14 cellular contexts compared by ENCODE assay signal in the genomic region with DNA sequence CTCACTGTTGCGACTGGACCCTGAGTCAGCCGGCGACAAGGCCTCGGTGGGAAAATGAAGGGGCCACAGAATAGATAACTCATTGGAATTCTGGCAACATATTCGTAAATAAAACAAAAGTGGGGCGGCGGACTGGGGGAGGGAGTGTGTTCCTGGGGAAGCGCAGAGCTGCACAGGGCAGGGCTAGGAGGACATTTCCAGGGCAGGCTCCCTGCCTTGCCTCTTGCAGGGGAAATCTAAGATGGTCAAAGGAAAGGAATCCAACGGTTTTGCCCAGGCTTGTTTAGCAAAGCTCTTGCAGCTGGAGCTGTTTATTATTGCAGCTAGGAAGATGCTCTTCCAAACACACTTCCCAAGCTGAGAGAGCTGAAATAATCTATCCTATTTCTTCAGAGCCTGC.
DNase-seq lines count a peak whose midpoint lies in the region; ATAC-seq, FAIRE-seq and TF ChIP-seq lines count a peak whose summit lies in the region.
"Had no signal": no experiment of that assay in that cellular context is flagged by ENCODE, and none has a peak within 500 bp of the region (broad histone marks: within the 10 kb centered on the region; RNA-seq: fewer than 3 reads in every experiment).

No MANE protein-coding gene starts in this region.

- no peak overlapping the region for H3K4me3 Mint-ChIP-seq in immature natural killer cell

- H3K4me3 ChIP-seq in HUES48 (ENCODE audit: low read depth, low read length) (no peak overlapping the region), bronchial epithelial cell (ENCODE audit: low read depth, low read length) (no peak overlapping the region), sigmoid colon (no peak overlapping the region), HepG2 (replicated peaks in 1 of 3; ENCODE audit: insufficient read depth in 1 of 3, low read depth in 2 of 3, low read length in 3 of 3) (no peak overlapping the region)
- H3K4me3 ChIP-seq: adrenal gland, suprapubic skin had no signal

- H3K27me3 Mint-ChIP-seq in immature natural killer cell (ENCODE audit: low read depth in 3 of 3), result peaks cover 10 to 24% (median 23%) of the 10 kb centered on the region in 3 donors

- H3K79me2 ChIP-seq in HepG2 (ENCODE audit: insufficient read depth, low read length), result no peaks in the 10 kb centered on the region

- no peak for ATAC-seq in HepG2

- no peaks in the 10 kb centered on the region for H3K9me3 ChIP-seq in HUES48 (ENCODE audit: control insufficient read depth, insufficient read depth, low read length)
- no peaks in the 10 kb centered on the region for H3K9me3 ChIP-seq in sigmoid colon
- H3K9me3 ChIP-seq in HepG2 (ENCODE audit: low read length), result no peaks in the 10 kb centered on the region
- H3K9me3 ChIP-seq: adrenal gland, suprapubic skin had no signal

- H3K36me3 Mint-ChIP-seq in immature natural killer cell, result no peaks in the 10 kb centered on the region

- no peak overlapping the region for H3K27ac Mint-ChIP-seq in immature natural killer cell
- H3K27ac Mint-ChIP-seq: progenitor cell of endocrine pancreas had no signal

- H3K27ac ChIP-seq in HUES48 (ENCODE audit: low read depth, low read length) (peak overlapping the region; percentile 71), layer of hippocampus (ENCODE audit: low read depth, low read length) (peak overlapping the region; percentile 62), sigmoid colon (peak overlapping the region; percentile 27 to 49 (median 36)), HepG2 (ENCODE audit: extremely low read length, insufficient read depth, low read length) (no peak overlapping the region)
- H3K27ac ChIP-seq: suprapubic skin had no signal

- WGBS in sigmoid colon, 2 donors, result 64 to 77% methylated on average over 9 of the region's 9 CpGs
- WGBS in HepG2 (ENCODE audit: low lambda C conversion rate), result 84% methylated on average over 8 of the region's 9 CpGs

- no peak overlapping the region for H3K4me2 ChIP-seq in HepG2 (ENCODE audit: low read depth, low read length)

- no peaks in the 10 kb centered on the region for H3K9me3 Mint-ChIP-seq in immature natural killer cell

- H4K20me1 ChIP-seq in HepG2 (ENCODE audit: insufficient read depth, low read length), result no peaks in the 10 kb centered on the region

- TF ChIP-seq EP300 in sigmoid colon (IDR thresholded peaks at IDR 0.05), result no peak
- TF ChIP-seq EP300 in HepG2 (IDR thresholded peaks at IDR 0.05; ENCODE audit: low read depth in 2 of 2, low read length in 2 of 2), result no peak
- no peak for TF ChIP-seq EP300 in HepG2 (CRISPR knock-in tag; IDR thresholded peaks at IDR 0.05; ENCODE audit: borderline replicate concordance)

- CTCF ChIA-PET in HepG2 (lab: Yijun Ruan, JAX; ENCODE audit: low intra/inter-chr PET ratio, low total read pairs), result no interaction called here

- no peaks in the 10 kb centered on the region for H3K27me3 ChIP-seq in HUES48 (ENCODE audit: control insufficient read depth, insufficient read depth, low read length)
- H3K27me3 ChIP-seq in bronchial epithelial cell (ENCODE audit: control insufficient read depth, insufficient read depth, low read length), result no peaks in the 10 kb centered on the region
- H3K27me3 ChIP-seq in layer of hippocampus (ENCODE audit: control insufficient read depth, insufficient read depth, low read length), result no peaks in the 10 kb centered on the region
- H3K27me3 ChIP-seq in sigmoid colon, result no peaks in the 10 kb centered on the region
- H3K27me3 ChIP-seq in HepG2 (ENCODE audit: control insufficient read depth in 1 of 2, insufficient read depth in 2 of 2, low read length in 2 of 2), result no peaks in the 10 kb centered on the region
- H3K27me3 ChIP-seq: adrenal gland had no signal

- FAIRE-seq in bronchial epithelial cell (lab: Jason Lieb, UNC) (no peak), HepG2 (lab: Jason Lieb, UNC) (no peak)
- FAIRE-seq: colon, GM12892 had no signal

- H3K36me3 ChIP-seq in HUES48 (ENCODE audit: control insufficient read depth, insufficient read depth, low read length) (no peaks in the 10 kb centered on the region), bronchial epithelial cell (ENCODE audit: control insufficient read depth, insufficient read depth, low read length) (no peaks in the 10 kb centered on the region), sigmoid colon (no peaks in the 10 kb centered on the region), HepG2 (replicated peaks in 1 of 2; ENCODE audit: control insufficient read depth in 1 of 2, insufficient read depth in 2 of 2, low read length in 2 of 2) (no peaks in the 10 kb centered on the region)
- H3K36me3 ChIP-seq: adrenal gland, suprapubic skin had no signal

- H3K4me1 ChIP-seq in HUES48 (ENCODE audit: control insufficient read depth, insufficient read depth, low read length) (peaks cover 38% of the 10 kb centered on the region), sigmoid colon (peaks cover 0 to 3% (median 0%) of the 10 kb centered on the region in 4 donors), HepG2 (ENCODE audit: insufficient read depth, low read length) (no peaks in the 10 kb centered on the region)
- H3K4me1 ChIP-seq: adrenal gland had no signal

- TF ChIP-seq RAD21 in HepG2 (CRISPR knock-in tag; IDR thresholded peaks at IDR 0.05), result no peak

- TF ChIP-seq POLR2A in sigmoid colon (IDR thresholded peaks at IDR 0.05) (no peak), HepG2 (IDR thresholded peaks at IDR 0.05; ENCODE audit: insufficient read depth in 1 of 2, low read depth in 2 of 2, low read length in 2 of 2) (no peak)

- peak; percentile 35 for DNase-seq in bronchial epithelial cell (ENCODE audit: low read depth)
- DNase-seq in sigmoid colon, result no peak
- DNase-seq in immature natural killer cell, result no peak
- DNase-seq in effector CD4-positive, alpha-beta T cell, result no peak
- no peak for DNase-seq in NCI-H146 treated with DMSO at 0.1 percent for 48 hours (lab: John Stamatoyannopoulos, UW; ENCODE audit: unreplicated experiment)
- DNase-seq in HepG2 (ENCODE audit: low spot score), result no peak
- DNase-seq: activated CD4-positive, alpha-beta T cell treated with anti-CD3 and anti-CD28 coated beads, Interleukin-2, amount 50 U/mL, for 4 hours; adrenal gland had no signal

- intact Hi-C loops in sigmoid colon (cut with DNase I), result no loop called here
- intact Hi-C loops in HepG2 (cut with micrococcal nuclease; ENCODE audit: unreplicated experiment), result no loop called here

- H2AFZ ChIP-seq in HepG2 (ENCODE audit: low read length), result no peak overlapping the region

- in situ Hi-C loops in HepG2 (cut with HindIII; ENCODE audit: extremely low pct_ligation_motif_present, low pct_unique_long_range_greater_than_20kb), result no loop called here

- TF ChIP-seq CTCF in bronchial epithelial cell (IDR thresholded peaks at IDR 0.05; ENCODE audit: insufficient read depth, low read length, severe bottlenecking) (no peak), sigmoid colon (IDR thresholded peaks at IDR 0.05) (no peak), HepG2 (CRISPR knock-in tag; IDR thresholded peaks at IDR 0.05) (no peak)

- peaks cover 14 to 16% of the 10 kb centered on the region in 2 donors for H3K4me1 Mint-ChIP-seq in immature natural killer cell

- POLR2A ChIA-PET in HepG2 (lab: Yijun Ruan, JAX), result no interaction called here

- BruUV-seq in HepG2 (replicated peaks; lab: Mats Ljungman, UMichigan), result no TSS peak

- H3K9ac ChIP-seq in HUES48 (ENCODE audit: low read depth, low read length), result no peak overlapping the region
- no peak overlapping the region for H3K9ac ChIP-seq in HepG2 (ENCODE audit: insufficient read depth, low read depth, low read length)

TF ChIP-seq in HepG2, 621 proteins besides CTCF, POLR2A, EP300 and RAD21 (continues in another document):
- TF ChIP-seq, protein P1, sequence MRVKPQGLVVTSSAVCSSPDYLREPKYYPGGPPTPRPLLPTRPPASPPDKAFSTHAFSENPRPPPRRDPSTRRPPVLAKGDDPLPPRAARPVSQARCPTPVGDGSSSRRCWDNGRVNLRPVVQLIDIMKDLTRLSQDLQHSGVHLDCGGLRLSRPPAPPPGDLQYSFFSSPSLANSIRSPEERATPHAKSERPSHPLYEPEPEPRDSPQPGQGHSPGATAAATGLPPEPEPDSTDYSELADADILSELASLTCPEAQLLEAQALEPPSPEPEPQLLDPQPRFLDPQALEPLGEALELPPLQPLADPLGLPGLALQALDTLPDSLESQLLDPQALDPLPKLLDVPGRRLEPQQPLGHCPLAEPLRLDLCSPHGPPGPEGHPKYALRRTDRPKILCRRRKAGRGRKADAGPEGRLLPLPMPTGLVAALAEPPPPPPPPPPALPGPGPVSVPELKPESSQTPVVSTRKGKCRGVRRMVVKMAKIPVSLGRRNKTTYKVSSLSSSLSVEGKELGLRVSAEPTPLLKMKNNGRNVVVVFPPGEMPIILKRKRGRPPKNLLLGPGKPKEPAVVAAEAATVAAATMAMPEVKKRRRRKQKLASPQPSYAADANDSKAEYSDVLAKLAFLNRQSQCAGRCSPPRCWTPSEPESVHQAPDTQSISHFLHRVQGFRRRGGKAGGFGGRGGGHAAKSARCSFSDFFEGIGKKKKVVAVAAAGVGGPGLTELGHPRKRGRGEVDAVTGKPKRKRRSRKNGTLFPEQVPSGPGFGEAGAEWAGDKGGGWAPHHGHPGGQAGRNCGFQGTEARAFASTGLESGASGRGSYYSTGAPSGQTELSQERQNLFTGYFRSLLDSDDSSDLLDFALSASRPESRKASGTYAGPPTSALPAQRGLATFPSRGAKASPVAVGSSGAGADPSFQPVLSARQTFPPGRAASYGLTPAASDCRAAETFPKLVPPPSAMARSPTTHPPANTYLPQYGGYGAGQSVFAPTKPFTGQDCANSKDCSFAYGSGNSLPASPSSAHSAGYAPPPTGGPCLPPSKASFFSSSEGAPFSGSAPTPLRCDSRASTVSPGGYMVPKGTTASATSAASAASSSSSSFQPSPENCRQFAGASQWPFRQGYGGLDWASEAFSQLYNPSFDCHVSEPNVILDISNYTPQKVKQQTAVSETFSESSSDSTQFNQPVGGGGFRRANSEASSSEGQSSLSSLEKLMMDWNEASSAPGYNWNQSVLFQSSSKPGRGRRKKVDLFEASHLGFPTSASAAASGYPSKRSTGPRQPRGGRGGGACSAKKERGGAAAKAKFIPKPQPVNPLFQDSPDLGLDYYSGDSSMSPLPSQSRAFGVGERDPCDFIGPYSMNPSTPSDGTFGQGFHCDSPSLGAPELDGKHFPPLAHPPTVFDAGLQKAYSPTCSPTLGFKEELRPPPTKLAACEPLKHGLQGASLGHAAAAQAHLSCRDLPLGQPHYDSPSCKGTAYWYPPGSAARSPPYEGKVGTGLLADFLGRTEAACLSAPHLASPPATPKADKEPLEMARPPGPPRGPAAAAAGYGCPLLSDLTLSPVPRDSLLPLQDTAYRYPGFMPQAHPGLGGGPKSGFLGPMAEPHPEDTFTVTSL (CRISPR knock-in tag; IDR thresholded peaks at IDR 0.05; ENCODE audit: borderline replicate concordance), result no peak
- TF ChIP-seq PRPF4 (IDR thresholded peaks at IDR 0.05; ENCODE audit: low read depth, low read length, poor library complexity, severe bottlenecking) (no peak), ZNF549 (CRISPR knock-in tag; IDR thresholded peaks at IDR 0.05) (no peak), ZBTB42 (CRISPR knock-in tag; IDR thresholded peaks at IDR 0.05) (no peak), ZNF562 (CRISPR knock-in tag; IDR thresholded peaks at IDR 0.05; ENCODE audit: borderline replicate concordance) (no peak), ZNF556 (CRISPR knock-in tag; IDR thresholded peaks at IDR 0.05; ENCODE audit: borderline replicate concordance) (no peak)
